Comparison of ENCODE assay signal across 8 cellular contexts in genomic region chr1:59814901-59815825, GRCh38. TPM values are rescaled to one million over a fixed set of nuclear protein-coding genes. Genes with fewer than 3 reads are reported as not detected.
A peak's percentile ranks its signal among the peaks of the same experiment; 100 is the strongest.
DNase-seq lines count a peak whose midpoint lies in the region; ATAC-seq and TF ChIP-seq lines count a peak whose summit lies in the region.

HOOK1 (plus strand) TSS chr1:59814949; CDS start chr1:59815118, 169 bp downstream.

- H3K9me3 ChIP-seq in right cardiac atrium (ENCODE audit: control insufficient read depth, low read length) (no peaks in the 10 kb centered on the region), sigmoid colon (no peaks in the 10 kb centered on the region)

- peaks cover 6% of the 10 kb centered on the region for H3K4me1 Mint-ChIP-seq in activated T-cell treated with anti-CD3 and anti-CD28 coated beads, Interleukin-2, amount 50 U/mL, for 4 hours (ENCODE audit: low read depth)

- no peaks in the 10 kb centered on the region for H3K27me3 ChIP-seq in right cardiac atrium (ENCODE audit: control insufficient read depth, insufficient read depth)
- H3K27me3 ChIP-seq in sigmoid colon = peaks cover 24 to 63% (median 39%) of the 10 kb centered on the region in 3 donors

- H3K4me3 Mint-ChIP-seq in activated T-cell treated with anti-CD3 and anti-CD28 coated beads, Interleukin-2, amount 50 U/mL, for 4 hours = peak within 1 kb of the TSS; percentile 76

- intact Hi-C loops in right cardiac atrium (cut with DNase I) (no loop called here), sigmoid colon (cut with DNase I) (no loop called here)

- no peaks in the 10 kb centered on the region for H3K36me3 ChIP-seq in sigmoid colon

- peaks cover 1% of the 10 kb centered on the region for H3K36me3 Mint-ChIP-seq in activated T-cell treated with anti-CD3 and anti-CD28 coated beads, Interleukin-2, amount 50 U/mL, for 4 hours (ENCODE audit: insufficient read depth)

- peak within 1 kb of the TSS; percentile 52 for H3K4me3 ChIP-seq in right cardiac atrium (ENCODE audit: low read length)
- H3K4me3 ChIP-seq in sigmoid colon = peak within 1 kb of the TSS; percentile 8 to 44 (median 36)

- H3K4me1 ChIP-seq in right cardiac atrium (ENCODE audit: control insufficient read depth, insufficient read depth, low read length) (no peaks in the 10 kb centered on the region), sigmoid colon (peaks cover 0 to 18% (median 14%) of the 10 kb centered on the region in 4 donors)

- H3K27ac ChIP-seq in right cardiac atrium (ENCODE audit: low read length) (peak within 1 kb of the TSS; percentile 57), sigmoid colon (no peak within 1 kb of the TSS)

- DNase-seq in stimulated activated CD4-positive, alpha-beta T cell treated with anti-CD3 and anti-CD28 coated beads, Interleukin-1b, Interleukin-23, amount 100 ng/mL, for 4 hours (ENCODE audit: low read depth in 2 of 2) = peak; percentile 7 to 8
- DNase-seq in stimulated activated CD4-positive, alpha-beta T cell treated with anti-CD3 and anti-CD28 coated beads, Interleukin-12 subunit alpha, Interleukin-12 subunit beta, amount 100 ng/mL, for 4 hours = no peak
- peak; percentile 12 for DNase-seq in activated T-cell treated with anti-CD3 and anti-CD28 coated beads, Interleukin-2, amount 50 U/mL, for 4 hours
- DNase-seq in right cardiac atrium = peak in 2 of 3 donors; percentile 29 to 47
- DNase-seq in sigmoid colon = no peak
- DNase-seq in NCI-H2227 treated with DMSO at 0.1 percent for 48 hours (lab: John Stamatoyannopoulos, UW) = no peak
- no peak for DNase-seq in central memory CD4-positive, alpha-beta T cell

- no peaks in the 10 kb centered on the region for H3K9me3 Mint-ChIP-seq in activated T-cell treated with anti-CD3 and anti-CD28 coated beads, Interleukin-2, amount 50 U/mL, for 4 hours

- TF ChIP-seq EP300 in sigmoid colon (IDR thresholded peaks at IDR 0.05) = no peak

- TF ChIP-seq POLR2A in sigmoid colon (IDR thresholded peaks at IDR 0.05) = no peak

- ATAC-seq in HG03378 (IDR thresholded peaks at IDR 0.05; ENCODE audit: unreplicated experiment) (peak; percentile 1), right cardiac atrium (peak in 1 of 2 donors; percentile 14)
- ATAC-seq in activated T-cell treated with anti-CD3 and anti-CD28 coated beads, Interleukin-2, amount 50 U/mL, for 4 hours = peak in 1 of 2 donors; percentile 50

- 8% methylated on average over 71 of the region's 71 CpGs for WGBS in right cardiac atrium
- 3 to 9% methylated on average over 71 of the region's 71 CpGs for WGBS in sigmoid colon, 2 donors

- TF ChIP-seq CTCF in sigmoid colon (IDR thresholded peaks at IDR 0.05) = no peak

- peaks cover 11% of the 10 kb centered on the region for H3K27me3 Mint-ChIP-seq in activated T-cell treated with anti-CD3 and anti-CD28 coated beads, Interleukin-2, amount 50 U/mL, for 4 hours (ENCODE audit: low read depth)

RNA-seq across cellular contexts. Expression of gene HOOK1, which starts in this region (rescaled TPM):
- total RNA-seq in activated T-cell treated with anti-CD3 and anti-CD28 coated beads, Interleukin-2, amount 50 U/mL, for 4 hours = 1 to 10 TPM; 4.1 to 9.2 (median 6.9) TPM
- total RNA-seq in right cardiac atrium (10 to 100 TPM in 2 of 4 donors, 1 to 10 TPM in 2; 7.8 to 12.0 (median 9.8) TPM), sigmoid colon (1 to 10 TPM in 2 of 4 donors, under 1 TPM in 1, not detected in 1; under 0.01 to 1.5 (median 1.1) TPM)
- polyA plus RNA-seq in right cardiac atrium (3.9 TPM), sigmoid colon (10 to 100 TPM; 13.5 to 31.4 (median 20.4) TPM)

Comparison
In these comparisons a context has a peak if more than half of its experiments do, and no peak if none do; other contexts are left out.
1. DNase-seq: peak in stimulated activated CD4-positive, alpha-beta T cell treated with anti-CD3 and anti-CD28 coated beads, Interleukin-1b, Interleukin-23, amount 100 ng/mL, for 4 hours (2 of 2), activated T-cell treated with anti-CD3 and anti-CD28 coated beads, Interleukin-2, amount 50 U/mL, for 4 hours (single experiment) and right cardiac atrium (2 of 3); none in stimulated activated CD4-positive, alpha-beta T cell treated with anti-CD3 and anti-CD28 coated beads, Interleukin-12 subunit alpha, Interleukin-12 subunit beta, amount 100 ng/mL, for 4 hours (single experiment), sigmoid colon (single experiment), NCI-H2227 treated with DMSO at 0.1 percent for 48 hours (single experiment) and central memory CD4-positive, alpha-beta T cell (single experiment).